8 cellular contexts compared by ENCODE assay signal in genomic region chr2:43219383-43220228, GRCh38. TPM values are rescaled to one million over a fixed set of nuclear protein-coding genes. Genes with fewer than 3 reads are reported as not detected.
DNase-seq lines count a peak whose midpoint lies in the region; ATAC-seq and TF ChIP-seq lines count a peak whose summit lies in the region.

No MANE protein-coding gene starts in this region.

- DNase-seq in EL, result peak; percentile 86
- DNase-seq in T follicular helper cell (ENCODE audit: low read depth), result peak; percentile 68
- DNase-seq in adrenal gland, result peak; percentile 85 to 94 (median 90)
- DNase-seq in left ventricle myocardium inferior, result peak; percentile 90
- peak; percentile 91 to 93 for DNase-seq in psoas muscle
- peak in 1 of 2 donors; percentile 94 for DNase-seq in vagina (ENCODE audit: extremely low spot score in 2 of 2)

- peaks cover 32% of the 10 kb centered on the region for H3K36me3 ChIP-seq in KOPT-K1 (ENCODE audit: insufficient read depth, low read length)
- H3K36me3 ChIP-seq in adrenal gland (replicated peaks in 1 of 2), result peaks cover 0 to 26% of the 10 kb centered on the region in 2 donors
- H3K36me3 ChIP-seq in left ventricle myocardium inferior, result peaks cover 27% of the 10 kb centered on the region
- peaks cover 0 to 25% of the 10 kb centered on the region in 2 donors for H3K36me3 ChIP-seq in psoas muscle (ENCODE audit: insufficient read depth in 1 of 2, low read depth in 1 of 2)
- peaks cover 0 to 26% of the 10 kb centered on the region in 2 donors for H3K36me3 ChIP-seq in vagina

- peaks cover 51 to 53% of the 10 kb centered on the region in 2 donors for H3K4me1 ChIP-seq in adrenal gland (replicated peaks in 1 of 2)
- peaks cover 93% of the 10 kb centered on the region for H3K4me1 ChIP-seq in left ventricle myocardium inferior
- H3K4me1 ChIP-seq in psoas muscle, result peaks cover 58% of the 10 kb centered on the region
- H3K4me1 ChIP-seq in vagina, result peaks cover 45% of the 10 kb centered on the region

- ATAC-seq in GM21786 (IDR thresholded peaks at IDR 0.05; ENCODE audit: unreplicated experiment) (peak; percentile 62), psoas muscle (peak; percentile 71 to 78 (median 73))

- H3K9me3 ChIP-seq in KOPT-K1 (ENCODE audit: insufficient read depth, low read length, poor library complexity, severe bottlenecking), result no peaks in the 10 kb centered on the region
- H3K9me3 ChIP-seq in adrenal gland (replicated peaks in 1 of 3), result no peaks in the 10 kb centered on the region
- H3K9me3 ChIP-seq in left ventricle myocardium inferior (replicated peaks), result no peaks in the 10 kb centered on the region
- H3K9me3 ChIP-seq in psoas muscle, result no peaks in the 10 kb centered on the region
- H3K9me3 ChIP-seq in vagina, result no peaks in the 10 kb centered on the region

- H3K27me3 ChIP-seq in adrenal gland (no peaks in the 10 kb centered on the region), left ventricle myocardium inferior (ENCODE audit: low read depth) (no peaks in the 10 kb centered on the region), psoas muscle (ENCODE audit: insufficient read depth in 3 of 3, low read length in 2 of 3) (no peaks in the 10 kb centered on the region), vagina (no peaks in the 10 kb centered on the region)

- H3K27ac ChIP-seq in KOPT-K1 (ENCODE audit: low read depth, low read length, poor library complexity, severe bottlenecking) (peak overlapping the region; percentile 99), adrenal gland (peak overlapping the region; percentile 92 to 100 (median 99)), left ventricle myocardium inferior (replicated peaks) (peak overlapping the region; percentile 99), psoas muscle (peak overlapping the region; percentile 91), vagina (peak overlapping the region; percentile 99)

- TF ChIP-seq CTCF in adrenal gland (IDR thresholded peaks at IDR 0.05) (no peak), left ventricle myocardium inferior (IDR thresholded peaks at IDR 0.05; ENCODE audit: borderline replicate concordance) (no peak), psoas muscle (IDR thresholded peaks at IDR 0.05) (no peak), vagina (IDR thresholded peaks at IDR 0.05) (no peak)

- peak overlapping the region in 2 of 4 donors; percentile 18 to 96 for H3K4me3 ChIP-seq in adrenal gland
- peak overlapping the region; percentile 94 for H3K4me3 ChIP-seq in left ventricle myocardium inferior
- H3K4me3 ChIP-seq in psoas muscle, result peak overlapping the region; percentile 75
- H3K4me3 ChIP-seq in vagina, result peak overlapping the region; percentile 97 to 99

- 2% methylated on average over 26 to 35 of the region's 35 CpGs for WGBS in adrenal gland, 4 donors
- WGBS in psoas muscle, 3 donors, result 0 to 2% (median 1%) methylated on average over 35 of the region's 35 CpGs

- intact Hi-C loops in adrenal gland (cut with DNase I) (loop anchor here (10.0 kb wide), 2 partner anchors 85 to 385 kb away; no protein-coding TSS in a partner anchor), left ventricle myocardium inferior (cut with micrococcal nuclease) (loop anchor here (10.0 kb wide), 2 partner anchors 85 to 275 kb away; no protein-coding TSS in a partner anchor), psoas muscle (cut with DNase I) (loop anchor here in 1 of 2 donors (2.0 to 5.0 kb wide), 3 partner anchors 41 to 195 kb away; no protein-coding TSS in a partner anchor), vagina (cut with DNase I) (loop anchor here (2.0 to 10.0 kb wide), 3 partner anchors 245 to 758 kb away; no protein-coding TSS in a partner anchor)

- TF ChIP-seq POLR2A in adrenal gland (IDR thresholded peaks at IDR 0.05), result peak in 1 of 2 donors; percentile 57
- peak in 1 of 2 donors; percentile 5 for TF ChIP-seq POLR2A in vagina (IDR thresholded peaks at IDR 0.05)

RNA-seq across cellular contexts. Expression of gene ZFP36L2, which starts 6.8 kb away (rescaled TPM):
- total RNA-seq in adrenal gland (100 to 1,000 TPM in 5 of 8 donors, 10 to 100 TPM in 3; 46.2 to 333 (median 111) TPM), left ventricle myocardium inferior (48.5 TPM), psoas muscle (100 to 1,000 TPM in 1 of 4 donors, 10 to 100 TPM in 3; 48.9 to 103 (median 71.4) TPM), vagina (206 TPM)
- polyA plus RNA-seq in adrenal gland (100 to 1,000 TPM in 2 of 3 donors, 10 to 100 TPM in 1; 29.2 to 159 (median 105) TPM), psoas muscle (10 to 100 TPM; 26.3 to 36.7 (median 34.5) TPM)
